6 cellular contexts compared by ENCODE assay signal in the genomic region with DNA sequence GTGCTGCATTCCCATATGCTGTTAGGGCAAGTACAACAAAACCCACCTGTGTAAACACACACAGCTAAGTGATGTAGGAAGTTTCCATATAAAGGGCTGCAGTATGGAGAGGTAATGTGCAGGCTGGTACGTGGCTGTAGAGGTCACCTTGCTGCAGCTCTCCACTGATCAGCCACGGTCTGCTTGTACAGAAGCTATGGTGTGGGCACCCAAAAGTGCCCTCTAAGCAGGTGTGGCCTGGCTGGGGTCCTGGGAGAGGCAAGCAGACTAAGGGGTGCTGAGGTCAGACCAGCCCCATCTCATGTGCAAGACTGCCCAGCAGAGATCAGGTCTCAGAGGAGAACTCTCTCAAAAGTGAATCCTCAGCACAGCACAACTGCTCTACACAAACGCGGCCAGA. TPM values are rescaled to one million over a fixed set of nuclear protein-coding genes. Genes with fewer than 3 reads are reported as not detected.
"Had no signal": no experiment of that assay in that cellular context is flagged by ENCODE, and none has a peak within 500 bp of the region (broad histone marks: within the 10 kb centered on the region; RNA-seq: fewer than 3 reads in every experiment).

No MANE protein-coding gene starts in this region.

RNA-seq across cellular contexts. Expression of gene POTEB3, which starts 32.9 kb away (rescaled TPM):
- total RNA-seq: K562, M059J, PC-3, Peyer's patch, SJCRH30, SK-MEL-5 had no signal
- polyA plus RNA-seq: K562 had no signal
